8 cellular contexts compared by ENCODE assay signal in the genomic region with DNA sequence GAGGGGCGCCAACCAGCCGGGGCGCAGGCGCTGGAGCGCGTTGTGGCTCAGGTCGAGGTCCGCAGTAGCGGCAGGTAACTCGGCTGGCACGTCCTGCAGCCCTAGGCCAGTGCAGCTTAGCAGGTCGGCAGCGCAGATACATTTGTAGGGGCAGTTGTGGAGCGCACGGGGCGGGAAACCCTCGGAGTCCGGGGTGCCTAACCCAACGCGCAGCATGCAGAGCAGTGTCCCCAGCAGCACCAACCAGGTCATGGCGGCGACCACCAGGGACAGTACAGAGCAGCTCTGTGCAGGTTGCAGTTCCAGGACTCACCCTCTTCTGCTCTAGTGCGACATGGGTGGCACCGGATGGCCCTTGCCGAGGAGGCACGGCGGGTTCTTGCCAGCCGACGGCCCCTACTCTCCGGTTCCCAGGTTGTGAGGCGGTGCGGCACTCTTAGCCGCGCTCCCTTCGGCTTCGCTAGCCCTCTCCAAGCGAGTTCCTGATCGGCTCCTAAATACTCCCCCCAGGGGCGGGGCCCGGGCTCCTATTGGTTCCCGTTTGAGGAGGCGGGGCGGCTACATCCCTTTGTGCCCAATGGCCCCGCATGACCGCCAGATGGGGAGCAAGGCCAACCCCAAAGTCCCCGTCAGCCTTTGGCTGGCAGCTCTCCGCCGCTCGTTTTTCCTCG. TPM values are rescaled to one million over a fixed set of nuclear protein-coding genes. Genes with fewer than 3 reads are reported as not detected.
DNase-seq lines count a peak whose midpoint lies in the region; ATAC-seq and TF ChIP-seq lines count a peak whose summit lies in the region.

AMIGO3 (minus strand) TSS at position 471 of the 671 bp plus-strand sequence; CDS start at position 252, 219 bp downstream.

- H3K36me3 ChIP-seq in left lung = peaks cover 0 to 48% of the 10 kb centered on the region in 2 donors

- H3K4me1 ChIP-seq in left lung = peaks cover 19 to 55% of the 10 kb centered on the region in 2 donors

- peak within 1 kb of the TSS; percentile 37 to 50 for H3K4me3 ChIP-seq in left lung

- peak within 1 kb of the TSS; percentile 75 for H3K27ac ChIP-seq in 22Rv1
- H3K27ac ChIP-seq in left lung = peak within 1 kb of the TSS; percentile 3 to 7

- ATAC-seq in GM18858 (IDR thresholded peaks at IDR 0.05; ENCODE audit: unreplicated experiment) (peak; percentile 43), HG03066 (IDR thresholded peaks at IDR 0.05; ENCODE audit: low read depth, unreplicated experiment) (peak; percentile 57), left lung (peak; percentile 77)

- TF ChIP-seq CTCF in 22Rv1 (IDR thresholded peaks at IDR 0.05) (peak; percentile 54), left lung (IDR thresholded peaks at IDR 0.05) (peak; percentile 46 to 62)

- intact Hi-C loops in left lung (cut with DNase I) = loop anchor here in 1 of 2 donors (10.0 kb wide), 1 partner anchor 115 kb away; no protein-coding TSS in a partner anchor

- H3K9me3 ChIP-seq in left lung = no peaks in the 10 kb centered on the region

- DNase-seq in NCI-H446 treated with DMSO at 0.1 percent for 48 hours (lab: John Stamatoyannopoulos, UW) (peak; percentile 47), dermis microvascular lymphatic vessel endothelial cell (ENCODE audit: low read depth in 2 of 2) (peak; percentile 57 to 91), left lung (peak; percentile 96 to 99)
- peak; percentile 78 to 86 for DNase-seq in activated CD4-positive, alpha-beta T cell treated with anti-CD3 and anti-CD28 coated beads, Interleukin-2, amount 50 U/mL, for 24 hours (ENCODE audit: low read depth in 1 of 2, low spot score in 1 of 2)
- DNase-seq in stimulated activated CD4-positive, alpha-beta T cell treated with anti-CD3 and anti-CD28 coated beads, Interleukin-2, amount 100 ng/mL, for 24 hours = peak; percentile 93 to 94

- no peaks in the 10 kb centered on the region for H3K27me3 ChIP-seq in left lung

RNA-seq across cellular contexts. Expression of gene AMIGO3, which starts in this region (rescaled TPM):
- not detected in 2 replicates for total RNA-seq in dermis microvascular lymphatic vessel endothelial cell
- under 1 TPM in 1 of 2 donors, not detected in 1; 0.47 TPM for total RNA-seq in left lung

Comparison
In these comparisons a context has a peak if more than half of its experiments do, and no peak if none do; other contexts are left out.
1. Peak in every context shown above with its lines: DNase-seq, ATAC-seq, H3K4me3 ChIP-seq and H3K27ac ChIP-seq.
2. Peak in DNase-seq in dermis microvascular lymphatic vessel endothelial cell; RNA of the gene not detected or under 1 TPM.
3. Peak in DNase-seq, ATAC-seq, H3K4me3 ChIP-seq and H3K27ac ChIP-seq in left lung; RNA of the gene not detected or under 1 TPM.
4. DNase-seq: peak in every context shown above with its lines; median percentile 98 in left lung; 94 in stimulated activated CD4-positive, alpha-beta T cell treated with anti-CD3 and anti-CD28 coated beads, Interleukin-2, amount 100 ng/mL, for 24 hours; 82 in activated CD4-positive, alpha-beta T cell treated with anti-CD3 and anti-CD28 coated beads, Interleukin-2, amount 50 U/mL, for 24 hours; 74 in dermis microvascular lymphatic vessel endothelial cell; 47 in NCI-H446 treated with DMSO at 0.1 percent for 48 hours.